ENCODE assay signal across 19 cellular contexts in the genomic region with DNA sequence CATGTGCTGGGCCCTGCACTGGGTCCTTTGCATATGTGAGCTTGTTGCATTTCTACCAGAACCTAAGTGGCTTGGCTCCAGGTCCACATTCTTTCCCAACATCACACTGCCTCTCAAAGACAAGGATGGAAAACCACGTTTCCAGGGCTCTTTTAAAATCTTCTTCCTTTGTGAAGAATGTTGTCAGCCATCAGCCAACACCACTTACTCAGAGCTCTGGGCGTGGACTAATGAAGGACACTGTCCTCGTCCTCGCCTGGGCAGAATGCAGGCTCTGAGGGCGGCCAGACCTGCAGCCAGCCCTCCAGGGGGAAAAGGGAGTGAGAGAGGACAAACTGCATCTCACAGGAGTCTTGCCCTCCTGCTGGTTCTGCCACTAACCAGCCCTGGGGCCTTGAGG.
"Had no signal": no experiment of that assay in that cellular context is flagged by ENCODE, and none has a peak within 500 bp of the region (broad histone marks: within the 10 kb centered on the region; RNA-seq: fewer than 3 reads in every experiment).

No MANE protein-coding gene starts in this region.

- H3K36me3 ChIP-seq: breast epithelium, colonic mucosa, prostate gland, right lobe of liver, spleen, upper lobe of left lung had no signal

- H3K4me1 ChIP-seq: breast epithelium, colonic mucosa, prostate gland, right lobe of liver, upper lobe of left lung had no signal

- H3K27ac Mint-ChIP-seq: activated naive CD4-positive, alpha-beta T cell treated with anti-CD3 and anti-CD28 coated beads, Interleukin-2, amount 50 U/mL, for 24 hours; activated T-cell treated with anti-CD3 and anti-CD28 coated beads, Interleukin-2, amount 50 U/mL, for 24 hours; immature natural killer cell; natural killer cell treated with Interleukin-12 subunit alpha and Interleukin-12 subunit beta and Interleukin-15 and Interleukin-18, amount 100 ng/mL, for 72 hours; stimulated activated memory B cell treated with anti-CD40 and anti-IgM and Interleukin-4, amounts not matched to agents 10 μg/mL and 1 μg/mL and 100 μg/mL, for 72 hours; T-helper 17 cell had no signal

- H3K4me3 Mint-ChIP-seq: activated naive CD4-positive, alpha-beta T cell treated with anti-CD3 and anti-CD28 coated beads, Interleukin-2, amount 50 U/mL, for 24 hours; activated T-cell treated with anti-CD3 and anti-CD28 coated beads, Interleukin-2, amount 50 U/mL, for 24 hours; immature natural killer cell; natural killer cell treated with Interleukin-12 subunit alpha and Interleukin-12 subunit beta and Interleukin-15 and Interleukin-18, amount 100 ng/mL, for 72 hours; stimulated activated memory B cell treated with anti-CD40 and anti-IgM and Interleukin-4, amounts not matched to agents 10 μg/mL and 1 μg/mL and 100 μg/mL, for 72 hours; T-helper 17 cell had no signal

- ATAC-seq: left colon; natural killer cell treated with Interleukin-12 subunit alpha and Interleukin-12 subunit beta and Interleukin-15 and Interleukin-18, amount 100 ng/mL, for 72 hours; right lobe of liver; stimulated activated memory B cell treated with anti-CD40 and anti-IgM and Interleukin-4, amounts not matched to agents 10 μg/mL and 1 μg/mL and 100 μg/mL, for 72 hours; T-helper 17 cell had no signal

- H3K9me3 ChIP-seq: breast epithelium, colonic mucosa, prostate gland, right lobe of liver, spleen, upper lobe of left lung had no signal

- H3K4me3 ChIP-seq: breast epithelium, colonic mucosa, prostate gland, right lobe of liver, spleen, upper lobe of left lung had no signal

- H3K9me3 Mint-ChIP-seq: activated naive CD4-positive, alpha-beta T cell treated with anti-CD3 and anti-CD28 coated beads, Interleukin-2, amount 50 U/mL, for 24 hours; activated T-cell treated with anti-CD3 and anti-CD28 coated beads, Interleukin-2, amount 50 U/mL, for 24 hours; immature natural killer cell; natural killer cell treated with Interleukin-12 subunit alpha and Interleukin-12 subunit beta and Interleukin-15 and Interleukin-18, amount 100 ng/mL, for 72 hours; stimulated activated memory B cell treated with anti-CD40 and anti-IgM and Interleukin-4, amounts not matched to agents 10 μg/mL and 1 μg/mL and 100 μg/mL, for 72 hours had no signal

- H3K27ac ChIP-seq: colonic mucosa, prostate gland, right lobe of liver, spleen, upper lobe of left lung had no signal

- H3K36me3 Mint-ChIP-seq: activated naive CD4-positive, alpha-beta T cell treated with anti-CD3 and anti-CD28 coated beads, Interleukin-2, amount 50 U/mL, for 24 hours; immature natural killer cell; natural killer cell treated with Interleukin-12 subunit alpha and Interleukin-12 subunit beta and Interleukin-15 and Interleukin-18, amount 100 ng/mL, for 72 hours; stimulated activated memory B cell treated with anti-CD40 and anti-IgM and Interleukin-4, amounts not matched to agents 10 μg/mL and 1 μg/mL and 100 μg/mL, for 72 hours had no signal

- DNase-seq: activated CD4-positive, CD25-positive, alpha-beta regulatory T cell; activated effector memory CD4-positive, alpha-beta T cell treated with Interleukin-2 at 50 U/mL for 16 hours; activated T-cell treated with anti-CD3 and anti-CD28 coated beads, Interleukin-2, amount 50 U/mL, for 24 hours; amygdala; colonic mucosa; effector CD4-positive, alpha-beta T cell; immature natural killer cell; left colon; mammary epithelial cell; right lobe of liver; spleen; stimulated activated CD4-positive, alpha-beta T cell treated with anti-CD3 and anti-CD28 coated beads, Interleukin-1b, Interleukin-23, amount 100 ng/mL, for 48 hours; T-helper 17 cell had no signal

- H3K27me3 ChIP-seq: breast epithelium, colonic mucosa, right lobe of liver, upper lobe of left lung had no signal

- H3K4me1 Mint-ChIP-seq: activated naive CD4-positive, alpha-beta T cell treated with anti-CD3 and anti-CD28 coated beads, Interleukin-2, amount 50 U/mL, for 24 hours; immature natural killer cell had no signal
